10 cellular contexts compared by ENCODE assay signal in genomic region chr4:101135371-101136010, GRCh38.
DNase-seq lines count a peak whose midpoint lies in the region; ATAC-seq and TF ChIP-seq lines count a peak whose summit lies in the region.
"Had no signal": no experiment of that assay in that cellular context is flagged by ENCODE, and none has a peak within 500 bp of the region (broad histone marks: within the 10 kb centered on the region; RNA-seq: fewer than 3 reads in every experiment).

No MANE protein-coding gene starts in this region.

- no peak for DNase-seq in CD4-positive, alpha-beta T cell
- DNase-seq in caudate nucleus (lab: John Stamatoyannopoulos, UW) (no peak), nephron progenitor cell (no peak), NCI-H345 treated with DMSO at 0.1 percent for 48 hours (lab: John Stamatoyannopoulos, UW; ENCODE audit: unreplicated experiment) (no peak), upper lobe of right lung (no peak), activated gamma-delta T cell (lab: John Stamatoyannopoulos, UW) (no peak)
- DNase-seq: gastrocnemius medialis had no signal

- H3K27ac ChIP-seq in CD4-positive, alpha-beta T cell (ENCODE audit: low read depth, low read length), result no peak overlapping the region
- H3K27ac ChIP-seq in caudate nucleus (ENCODE audit: low read depth, low read length) (peak overlapping the region; percentile 36), upper lobe of right lung (no peak overlapping the region)
- H3K27ac ChIP-seq: ascending aorta, gastrocnemius medialis had no signal

- no peaks in the 10 kb centered on the region for H3K9me3 ChIP-seq in CD4-positive, alpha-beta T cell (ENCODE audit: control insufficient read depth, low read length)
- no peaks in the 10 kb centered on the region for H3K9me3 ChIP-seq in upper lobe of right lung
- H3K9me3 ChIP-seq: gastrocnemius medialis had no signal

- CTCF ChIA-PET in CD4-positive, alpha-beta T cell (lab: Charles Lee), result no interaction called here

- H3K4me1 Mint-ChIP-seq in CD4-positive, alpha-beta T cell (ENCODE audit: low read depth), result peaks cover 35% of the 10 kb centered on the region
- peaks cover 5% of the 10 kb centered on the region for H3K4me1 Mint-ChIP-seq in nephron progenitor cell

- no peak overlapping the region for H3K4me3 ChIP-seq in upper lobe of right lung
- H3K4me3 ChIP-seq: ascending aorta, gastrocnemius medialis had no signal

- POLR2A ChIA-PET in CD4-positive, alpha-beta T cell (lab: Charles Lee), result no interaction called here

- peak overlapping the region; percentile 1 for H3K4me3 Mint-ChIP-seq in CD4-positive, alpha-beta T cell
- no peak overlapping the region for H3K4me3 Mint-ChIP-seq in nephron progenitor cell

- no peaks in the 10 kb centered on the region for H3K36me3 ChIP-seq in upper lobe of right lung
- H3K36me3 ChIP-seq: ascending aorta, gastrocnemius medialis had no signal

- intact Hi-C loops in CD4-positive, alpha-beta T cell (cut with DNase I, micrococcal nuclease), result no loop called here
- intact Hi-C loops in upper lobe of right lung (cut with DNase I), result no loop called here

- H3K9me3 Mint-ChIP-seq in CD4-positive, alpha-beta T cell, result peaks cover 2% of the 10 kb centered on the region
- H3K9me3 Mint-ChIP-seq in nephron progenitor cell, result peaks cover 36% of the 10 kb centered on the region

- H3K27me3 Mint-ChIP-seq in CD4-positive, alpha-beta T cell, result no peaks in the 10 kb centered on the region
- H3K27me3 Mint-ChIP-seq in nephron progenitor cell (ENCODE audit: low read depth, poor library complexity), result no peaks in the 10 kb centered on the region

- H3K4me1 ChIP-seq in upper lobe of right lung, result peaks cover 10% of the 10 kb centered on the region
- H3K4me1 ChIP-seq: ascending aorta had no signal

- no peaks in the 10 kb centered on the region for H3K27me3 ChIP-seq in CD4-positive, alpha-beta T cell (ENCODE audit: control insufficient read depth, insufficient read depth, low read length)
- H3K27me3 ChIP-seq in upper lobe of right lung, result no peaks in the 10 kb centered on the region
- H3K27me3 ChIP-seq: ascending aorta, gastrocnemius medialis had no signal

- no peak for TF ChIP-seq CTCF in CD4-positive, alpha-beta T cell (IDR thresholded peaks at IDR 0.05)
- TF ChIP-seq CTCF in nephron progenitor cell (IDR thresholded peaks at IDR 0.05), result no peak
- no peak for TF ChIP-seq CTCF in upper lobe of right lung (IDR thresholded peaks at IDR 0.05)

- ATAC-seq in CD4-positive, alpha-beta T cell (ENCODE audit: poor library complexity), result no peak
- ATAC-seq in GM19351 (IDR thresholded peaks at IDR 0.05; ENCODE audit: unreplicated experiment), result peak; percentile 41
- peak; percentile 71 for ATAC-seq in HG03159 (IDR thresholded peaks at IDR 0.05; ENCODE audit: unreplicated experiment)
- no peak for ATAC-seq in upper lobe of right lung
- ATAC-seq: gastrocnemius medialis had no signal

- H3K36me3 Mint-ChIP-seq in CD4-positive, alpha-beta T cell (ENCODE audit: low read depth), result peaks cover 3% of the 10 kb centered on the region
- H3K36me3 Mint-ChIP-seq in nephron progenitor cell (ENCODE audit: low read depth), result peaks cover 16% of the 10 kb centered on the region

- no peak overlapping the region for H3K27ac Mint-ChIP-seq in CD4-positive, alpha-beta T cell
- no peak overlapping the region for H3K27ac Mint-ChIP-seq in nephron progenitor cell

Comparison
In these comparisons a context has a peak if more than half of its experiments do, and no peak if none do; other contexts are left out.
1. ATAC-seq: peak in GM19351 (single experiment) and HG03159 (single experiment); none in CD4-positive, alpha-beta T cell (single experiment) and upper lobe of right lung (single experiment).